8 cellular contexts compared by ENCODE assay signal in the genomic region with DNA sequence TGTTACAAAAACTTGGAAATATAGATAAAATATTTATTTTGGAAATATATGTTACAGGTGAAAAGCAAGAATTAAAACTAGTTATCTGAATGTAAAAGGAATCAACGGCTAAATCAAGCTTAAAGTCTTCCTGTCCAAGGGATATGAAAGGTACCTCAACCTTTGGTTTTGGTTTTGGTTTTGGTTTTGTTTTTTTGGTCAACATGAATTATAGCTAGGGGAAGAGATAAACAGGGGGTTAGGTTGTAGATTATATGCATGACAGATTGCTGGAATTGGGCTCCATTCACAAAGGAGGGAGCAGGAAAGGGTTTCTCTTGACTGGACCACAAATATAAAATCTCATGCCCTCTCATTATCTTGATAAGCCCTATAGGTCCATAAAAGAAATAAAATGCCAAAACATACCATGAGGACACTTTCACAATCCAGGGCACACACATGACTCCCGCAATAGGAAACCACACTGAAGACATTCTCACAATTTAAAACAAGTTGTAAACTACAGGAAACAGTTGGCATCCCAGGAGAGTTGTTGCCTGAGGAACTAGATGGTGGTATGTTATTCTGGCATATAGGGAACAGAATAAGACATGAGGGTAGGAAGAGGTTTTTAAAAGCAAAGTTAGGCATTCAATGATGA. TPM values are rescaled to one million over a fixed set of nuclear protein-coding genes. Genes with fewer than 3 reads are reported as not detected.
DNase-seq lines count a peak whose midpoint lies in the region; ATAC-seq and TF ChIP-seq lines count a peak whose summit lies in the region.

No MANE protein-coding gene starts in this region.

- intact Hi-C loops in mucosa of descending colon (cut with DNase I, micrococcal nuclease): no loop called here

- ATAC-seq in GM18867 (IDR thresholded peaks at IDR 0.05; ENCODE audit: unreplicated experiment) (peak; percentile 90), GM21737 (IDR thresholded peaks at IDR 0.05; ENCODE audit: unreplicated experiment) (peak; percentile 84), mucosa of descending colon (peak; percentile 39)

- no peaks in the 10 kb centered on the region for H3K4me1 ChIP-seq in mucosa of descending colon (ENCODE audit: low read depth)

- no peak overlapping the region for H3K4me3 ChIP-seq in mucosa of descending colon

- DNase-seq in LHCN-M2 (ENCODE audit: low read depth) (peak; percentile 72), mucosa of descending colon (no peak), GM13976 (ENCODE audit: low spot score) (no peak), DMS53 (lab: John Stamatoyannopoulos, UW) (no peak), pons (ENCODE audit: low spot score) (no peak), NCI-H524 (lab: John Stamatoyannopoulos, UW) (no peak)

- TF ChIP-seq CTCF in mucosa of descending colon (IDR thresholded peaks at IDR 0.05): no peak
- no peak for TF ChIP-seq CTCF in GM13976 (IDR thresholded peaks at IDR 0.05; ENCODE audit: borderline replicate concordance, control extremely low read depth, extremely low read depth, insufficient read depth, missing control alignments)

- no peaks in the 10 kb centered on the region for H3K36me3 ChIP-seq in mucosa of descending colon (ENCODE audit: low read depth)

- no peaks in the 10 kb centered on the region for H3K9me3 ChIP-seq in mucosa of descending colon

- in situ Hi-C loops in GM13976 (cut with MboI; ENCODE audit: low sequenced_read_pairs, unreplicated experiment): no loop called here

RNA-seq across cellular contexts. Expression of a gene that starts 46.6 kb away (rescaled TPM):
- 11.6 and 15.3 TPM in 2 replicates for total RNA-seq in LHCN-M2 (2014; rRNA removed)
- polyA plus RNA-seq in LHCN-M2 (2012): 5.8 TPM
- 10 to 100 TPM; 30.3 to 72.5 (median 67.9) TPM for total RNA-seq in mucosa of descending colon

Comparison
In these comparisons a context has a peak if more than half of its experiments do, and no peak if none do; other contexts are left out.
1. ATAC-seq: peak in every context shown above with its lines; median percentile 90 in GM18867; 84 in GM21737; 39 in mucosa of descending colon.